ENCODE assay signal across 10 cellular contexts in the genomic region with DNA sequence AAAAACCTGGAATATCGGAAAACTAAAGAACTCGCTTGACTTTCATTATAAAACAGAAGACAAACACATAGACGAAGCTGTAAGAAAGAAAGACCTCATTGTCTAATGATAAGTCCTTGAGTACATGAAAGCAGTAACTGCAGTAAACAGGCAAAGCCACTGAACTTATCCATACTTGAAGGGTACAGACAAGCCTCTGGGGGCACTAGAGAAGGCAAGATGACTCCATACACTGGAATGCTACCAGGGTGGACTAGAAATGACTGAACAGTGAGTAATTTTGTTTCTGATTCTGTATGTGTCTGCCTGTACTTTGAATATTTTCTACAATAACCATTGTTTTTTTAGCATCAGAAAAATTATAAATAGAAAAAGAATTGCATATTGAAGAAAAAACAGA.
DNase-seq lines count a peak whose midpoint lies in the region; ATAC-seq, FAIRE-seq and TF ChIP-seq lines count a peak whose summit lies in the region.
"Had no signal": no experiment of that assay in that cellular context is flagged by ENCODE, and none has a peak within 500 bp of the region (broad histone marks: within the 10 kb centered on the region; RNA-seq: fewer than 3 reads in every experiment).

No MANE protein-coding gene starts in this region.

- no peaks in the 10 kb centered on the region for H3K36me3 ChIP-seq in IMR-90 (ENCODE audit: control insufficient read depth, insufficient read depth, low read length)
- H3K36me3 ChIP-seq in astrocyte (ENCODE audit: insufficient read depth, low read length) = no peaks in the 10 kb centered on the region

- dilution Hi-C loops in IMR-90 (cut with HindIII; ENCODE audit: low sequenced_read_pairs, unreplicated experiment) = no loop called here

- H3K79me1 ChIP-seq in IMR-90 (ENCODE audit: low read depth in 1 of 2, low read length in 2 of 2) = no peaks in the 10 kb centered on the region

- H3K4me2 ChIP-seq in IMR-90 (ENCODE audit: low read depth, low read length) = no peak overlapping the region
- peak overlapping the region; percentile 38 for H3K4me2 ChIP-seq in astrocyte (ENCODE audit: low read length)

- H2AFZ ChIP-seq in IMR-90 (replicated peaks; ENCODE audit: low read length, poor library complexity) (no peak overlapping the region), astrocyte (ENCODE audit: low read depth, low read length) (peak overlapping the region; percentile 1)

- ATAC-seq in IMR-90 (ENCODE audit: low read depth) (peak; percentile 87), HG03432 (IDR thresholded peaks at IDR 0.05; ENCODE audit: unreplicated experiment) (no peak)

- H3K4me3 Mint-ChIP-seq in astrocyte (ENCODE audit: unreplicated experiment) = no peak overlapping the region
- H3K4me3 Mint-ChIP-seq: central memory CD8-positive, alpha-beta T cell had no signal

- peak; percentile 85 for DNase-seq in AG10803 (ENCODE audit: low read depth)
- peak; percentile 62 for DNase-seq in IMR-90
- DNase-seq in astrocyte (ENCODE audit: low read depth) = peak; percentile 88
- peak; percentile 92 for DNase-seq in kidney tubule cell (ENCODE audit: low spot score)
- DNase-seq in NCI-H524 treated with DMSO at 0.1 percent for 48 hours (lab: John Stamatoyannopoulos, UW) = no peak
- DNase-seq in AML-193 (lab: John Stamatoyannopoulos, UW) = no peak
- no peak for DNase-seq in NCI-H1436 treated with DMSO at 0.1 percent for 48 hours (lab: John Stamatoyannopoulos, UW)
- DNase-seq: NCI-H1417 had no signal

- peaks cover 5% of the 10 kb centered on the region for H3K9me3 Mint-ChIP-seq in astrocyte (ENCODE audit: unreplicated experiment)
- H3K9me3 Mint-ChIP-seq: central memory CD8-positive, alpha-beta T cell had no signal

- peak; percentile 78 for TF ChIP-seq CTCF in AG10803 (conservative IDR thresholded peaks at IDR 0.05; ENCODE audit: low read length)
- peak; percentile 47 for TF ChIP-seq CTCF in IMR-90 (conservative IDR thresholded peaks at IDR 0.05; ENCODE audit: low read depth, low read length)
- peak; percentile 77 for TF ChIP-seq CTCF in astrocyte (IDR thresholded peaks at IDR 0.05; ENCODE audit: insufficient read depth, low read depth, low read length)

- H2AK5ac ChIP-seq in IMR-90 (ENCODE audit: low read depth, low read length) = no peak overlapping the region

- no peak overlapping the region for H4K5ac ChIP-seq in IMR-90 (ENCODE audit: low read depth, low read length)

- H3K27ac ChIP-seq in IMR-90 (ENCODE audit: insufficient read depth, low read length) = no peak overlapping the region
- H3K27ac ChIP-seq in astrocyte (ENCODE audit: low read depth, low read length) = peak overlapping the region; percentile 41

- peaks cover 27% of the 10 kb centered on the region for H3K4me1 Mint-ChIP-seq in astrocyte (ENCODE audit: low read depth, unreplicated experiment)
- H3K4me1 Mint-ChIP-seq: central memory CD8-positive, alpha-beta T cell had no signal

- no peaks in the 10 kb centered on the region for H3K4me1 ChIP-seq in IMR-90 (ENCODE audit: control insufficient read depth, insufficient read depth, low read length)
- peaks cover 9% of the 10 kb centered on the region for H3K4me1 ChIP-seq in astrocyte (ENCODE audit: insufficient read depth, low read length)

- TF ChIP-seq POLR2A in IMR-90 (IDR thresholded peaks at IDR 0.05; ENCODE audit: low read depth, low read length) = no peak

- no peak overlapping the region for H4K8ac ChIP-seq in IMR-90 (ENCODE audit: low read depth in 2 of 2, low read length in 2 of 2)

- H3K14ac ChIP-seq in IMR-90 (replicated peaks; ENCODE audit: low read depth, low read length) = no peak overlapping the region

- no peak for TF ChIP-seq RAD21 in IMR-90 (IDR thresholded peaks at IDR 0.05; ENCODE audit: low read length)

- in situ Hi-C loops in IMR-90 (cut with MboI; ENCODE audit: low sequenced_read_pairs) = loop anchor here (5.0 to 25.0 kb wide), 2 partner anchors 238 to 743 kb away; no protein-coding TSS in a partner anchor

- no peak overlapping the region for H4K91ac ChIP-seq in IMR-90 (ENCODE audit: insufficient read depth, low read depth, low read length)

- no peaks in the 10 kb centered on the region for H3K79me2 ChIP-seq in astrocyte (ENCODE audit: insufficient read depth, low read length)

- BruUV-seq in IMR-90 (replicated peaks; lab: Mats Ljungman, UMichigan) = no TSS peak

- H3K9ac ChIP-seq in IMR-90 (ENCODE audit: low read depth, low read length) = no peak overlapping the region
- H3K9ac ChIP-seq in astrocyte (ENCODE audit: low read length) = peak overlapping the region; percentile 13

- WGBS in IMR-90 (ENCODE audit: extremely low coverage in 2 of 2, insufficient read length in 1 of 2), 2 experiments = no CpG with 5 or more reads among the region's 3 CpGs

- no peaks in the 10 kb centered on the region for H3K9me1 ChIP-seq in IMR-90 (ENCODE audit: insufficient read depth, low read length)

- intact Hi-C loops in IMR-90 (cut with micrococcal nuclease) = loop anchor here (5.0 kb wide), 2 partner anchors 238 to 738 kb away; no protein-coding TSS in a partner anchor

- no peak overlapping the region for H3K4me3 ChIP-seq in AG10803 (ENCODE audit: low read length)
- no peak overlapping the region for H3K4me3 ChIP-seq in IMR-90 (ENCODE audit: insufficient read depth, low read depth, low read length)
- no peak overlapping the region for H3K4me3 ChIP-seq in astrocyte (ENCODE audit: insufficient read depth, low read depth, low read length)

- H3K27me3 Mint-ChIP-seq in astrocyte (ENCODE audit: low read depth, unreplicated experiment) = no peaks in the 10 kb centered on the region
- H3K27me3 Mint-ChIP-seq: central memory CD8-positive, alpha-beta T cell had no signal

- H4K20me1 ChIP-seq in IMR-90 (ENCODE audit: insufficient read depth, low read length) (no peaks in the 10 kb centered on the region), astrocyte (ENCODE audit: insufficient read depth, low read length) (no peaks in the 10 kb centered on the region)

- H3K4ac ChIP-seq in IMR-90 (ENCODE audit: low read depth, low read length) = no peak overlapping the region

- peak; percentile 97 for FAIRE-seq in astrocyte (lab: Jason Lieb, UNC)

- H2AK9ac ChIP-seq in IMR-90 (replicated peaks; ENCODE audit: low read depth, low read length, poor library complexity) = no peak overlapping the region

- no peak overlapping the region for H2BK120ac ChIP-seq in IMR-90 (ENCODE audit: low read depth, low read length)

- H3K27me3 ChIP-seq in IMR-90 (ENCODE audit: control insufficient read depth, insufficient read depth, low read length) (no peaks in the 10 kb centered on the region), astrocyte (ENCODE audit: insufficient read depth, low read length) (no peaks in the 10 kb centered on the region)

- no peak overlapping the region for H3K23ac ChIP-seq in IMR-90 (ENCODE audit: low read depth, low read length)

- no peak overlapping the region for H2BK5ac ChIP-seq in IMR-90 (ENCODE audit: low read depth, low read length, poor library complexity, severe bottlenecking)

- no peak overlapping the region for H2BK15ac ChIP-seq in IMR-90 (ENCODE audit: low read depth, low read length)

- POLR2A ChIA-PET in IMR-90 (lab: Charles Lee; ENCODE audit: unreplicated experiment) = no interaction called here

- CTCF ChIA-PET in IMR-90 (lab: Yijun Ruan, JAX) = no interaction called here

- no peaks in the 10 kb centered on the region for H3K36me3 Mint-ChIP-seq in astrocyte (ENCODE audit: low read depth, unreplicated experiment)

- H2BK20ac ChIP-seq in IMR-90 (ENCODE audit: low read depth, low read length) = no peak overlapping the region

- H3K9me3 ChIP-seq in IMR-90 (ENCODE audit: control insufficient read depth, insufficient read depth, low read length) = no peaks in the 10 kb centered on the region; the same call in 1 of the 2 replicates
- no peaks in the 10 kb centered on the region for H3K9me3 ChIP-seq in astrocyte (ENCODE audit: insufficient read depth, low read depth, low read length)

- no peak overlapping the region for H3K56ac ChIP-seq in IMR-90 (ENCODE audit: extremely low read depth, insufficient read depth, low read length)

- H3K27ac Mint-ChIP-seq in astrocyte (ENCODE audit: unreplicated experiment) = peak overlapping the region; percentile 94

- H3K18ac ChIP-seq in IMR-90 (ENCODE audit: low read depth, low read length) = no peak overlapping the region

TF ChIP-seq in IMR-90, 13 proteins besides CTCF, POLR2A, EP300 and RAD21:
- TF ChIP-seq MXI1 (IDR thresholded peaks at IDR 0.05; ENCODE audit: borderline replicate concordance, low read depth, low read length) = no peak

Comparison
In these comparisons a context has a peak if more than half of its experiments do, and no peak if none do; other contexts are left out.
1. DNase-seq: peak in AG10803 (single experiment), IMR-90 (single experiment), astrocyte (single experiment) and kidney tubule cell (single experiment); none in NCI-H524 treated with DMSO at 0.1 percent for 48 hours (single experiment), AML-193 (0 of 2) and NCI-H1436 treated with DMSO at 0.1 percent for 48 hours (single experiment).
2. Peak in every context shown above with its lines, with median percentiles within 50 percentile points of each other: CTCF ChIP-seq.